17 cellular contexts compared by ENCODE assay signal in the genomic region with DNA sequence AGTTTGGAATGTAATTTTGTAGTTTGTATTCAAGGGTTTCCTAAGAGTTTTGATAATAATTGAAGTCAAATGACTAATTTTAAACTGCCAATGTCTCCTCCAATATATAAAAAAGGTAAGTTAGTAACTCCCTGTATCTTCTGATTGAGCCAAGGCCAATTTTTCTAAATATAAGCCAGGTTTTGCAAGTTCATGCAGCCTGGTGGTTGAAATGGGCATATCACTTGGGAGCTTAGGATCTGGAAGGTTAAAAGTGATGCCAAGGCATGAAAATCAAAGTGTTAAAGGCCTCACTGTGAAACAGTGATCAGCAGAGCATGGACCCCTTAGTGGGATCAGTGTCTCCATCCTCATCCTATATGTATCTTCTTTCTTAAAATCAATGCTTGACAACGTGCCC.
DNase-seq lines count a peak whose midpoint lies in the region; ATAC-seq and TF ChIP-seq lines count a peak whose summit lies in the region.
"Had no signal": no experiment of that assay in that cellular context is flagged by ENCODE, and none has a peak within 500 bp of the region (broad histone marks: within the 10 kb centered on the region; RNA-seq: fewer than 3 reads in every experiment).

No MANE protein-coding gene starts in this region.

- no peak overlapping the region for H3K27ac Mint-ChIP-seq in activated T-cell treated with anti-CD3 and anti-CD28 coated beads, Interleukin-2, amount 50 U/mL, for 72 hours
- H3K27ac Mint-ChIP-seq: activated B cell treated with CpG ODN at 0.5 μM for 24 hours, memory B cell had no signal

- H3K4me1 ChIP-seq in BE2C (no peaks in the 10 kb centered on the region), RWPE2 (ENCODE audit: insufficient read depth, poor library complexity, severe bottlenecking) (no peaks in the 10 kb centered on the region)

- H3K36me3 Mint-ChIP-seq in activated T-cell treated with anti-CD3 and anti-CD28 coated beads, Interleukin-2, amount 50 U/mL, for 72 hours (ENCODE audit: insufficient read depth in 2 of 2) = no peaks in the 10 kb centered on the region
- H3K36me3 Mint-ChIP-seq: memory B cell had no signal

- peaks cover 12% of the 10 kb centered on the region for H3K27me3 Mint-ChIP-seq in activated T-cell treated with anti-CD3 and anti-CD28 coated beads, Interleukin-2, amount 50 U/mL, for 72 hours (ENCODE audit: low read depth)

- H3K9me3 Mint-ChIP-seq in activated T-cell treated with anti-CD3 and anti-CD28 coated beads, Interleukin-2, amount 50 U/mL, for 72 hours = no peaks in the 10 kb centered on the region
- H3K9me3 Mint-ChIP-seq: activated B cell treated with CpG ODN at 0.5 μM for 24 hours, memory B cell had no signal

- H3K27me3 ChIP-seq in BE2C (no peaks in the 10 kb centered on the region), RWPE2 (ENCODE audit: insufficient read depth, poor library complexity, severe bottlenecking) (peaks cover 4% of the 10 kb centered on the region)

- H3K9me3 ChIP-seq in BE2C (no peaks in the 10 kb centered on the region), RWPE2 (ENCODE audit: severe bottlenecking) (no peaks in the 10 kb centered on the region)
- H3K9me3 ChIP-seq: Caco-2 had no signal

- H3K4me1 Mint-ChIP-seq in activated T-cell treated with anti-CD3 and anti-CD28 coated beads, Interleukin-2, amount 50 U/mL, for 72 hours (ENCODE audit: low read depth) = peaks cover 2% of the 10 kb centered on the region
- H3K4me1 Mint-ChIP-seq: activated B cell treated with CpG ODN at 0.5 μM for 24 hours, memory B cell had no signal

- ATAC-seq in RWPE2 (ENCODE audit: low read depth) = no peak
- no peak for ATAC-seq in activated T-cell treated with anti-CD3 and anti-CD28 coated beads, Interleukin-2, amount 50 U/mL, for 72 hours (replicated peaks in 1 of 2)

- 0 out of 2 replicates have a peak, but pooled peaks have one; percentile 7 for TF ChIP-seq CTCF in BE2C (IDR thresholded peaks at IDR 0.05; ENCODE audit: low read depth, low read length)
- peak; percentile 10 for TF ChIP-seq CTCF in RWPE2 (IDR thresholded peaks at IDR 0.05; ENCODE audit: poor library complexity, severe bottlenecking)
- TF ChIP-seq CTCF in epithelial cell of proximal tubule (conservative IDR thresholded peaks at IDR 0.05; ENCODE audit: low read depth, low read length) = peak; percentile 35
- TF ChIP-seq CTCF in retinal pigment epithelial cell (conservative IDR thresholded peaks at IDR 0.05; ENCODE audit: low read depth, low read length) = peak; percentile 20

- H3K36me3 ChIP-seq in BE2C (no peaks in the 10 kb centered on the region), RWPE2 (ENCODE audit: low read depth) (no peaks in the 10 kb centered on the region)

- DNase-seq in BE2C (no peak), RWPE2 (ENCODE audit: low spot score) (no peak), epithelial cell of proximal tubule (ENCODE audit: low read depth) (no peak), retinal pigment epithelial cell (ENCODE audit: low read depth) (no peak), NCI-H2029 treated with DMSO at 0.1 percent for 48 hours (lab: John Stamatoyannopoulos, UW) (no peak), DMS79 (lab: John Stamatoyannopoulos, UW) (no peak)
- no peak for DNase-seq in NK-92 treated with Interleukin-12 subunit alpha and Interleukin-12 subunit beta, amount 100 ng/mL, for 24 hours (lab: John Stamatoyannopoulos, UW)
- no peak for DNase-seq in activated T-cell treated with anti-CD3 and anti-CD28 coated beads, Interleukin-2, amount 50 U/mL, for 72 hours
- DNase-seq: activated B cell treated with CpG ODN at 0.5 μM for 24 hours; activated effector memory CD4-positive, alpha-beta T cell treated with anti-CD3 and anti-CD28 coated beads, Interleukin-2, amount 50 U/mL, for 16 hours; anterior cingulate cortex; Caco-2; effector memory CD4-positive, alpha-beta T cell; GF-D8; T-helper 2 cell had no signal

- H3K4me3 ChIP-seq in BE2C (ENCODE audit: low read depth, low read length) = no peak overlapping the region
- H3K4me3 ChIP-seq in RWPE2 (ENCODE audit: severe bottlenecking) = no peak overlapping the region
- H3K4me3 ChIP-seq in epithelial cell of proximal tubule (ENCODE audit: low read depth, low read length) = no peak overlapping the region
- no peak overlapping the region for H3K4me3 ChIP-seq in retinal pigment epithelial cell (ENCODE audit: low read length)

- H3K4me3 Mint-ChIP-seq in activated T-cell treated with anti-CD3 and anti-CD28 coated beads, Interleukin-2, amount 50 U/mL, for 72 hours = no peak overlapping the region
- H3K4me3 Mint-ChIP-seq: activated B cell treated with CpG ODN at 0.5 μM for 24 hours, memory B cell had no signal

- H3K27ac ChIP-seq in RWPE2 (ENCODE audit: poor library complexity, severe bottlenecking) = no peak overlapping the region
- H3K27ac ChIP-seq: KMS-11 had no signal
